In genomic region chr6:156828280-156828703, GRCh38 we compare ENCODE assay signal across 8 cellular contexts. TPM values are rescaled to one million over a fixed set of nuclear protein-coding genes. Genes with fewer than 3 reads are reported as not detected.
DNase-seq lines count a peak whose midpoint lies in the region; ATAC-seq and TF ChIP-seq lines count a peak whose summit lies in the region.

No MANE protein-coding gene starts in this region.

- H3K4me1 ChIP-seq in HCT116 (ENCODE audit: control insufficient read depth in 1 of 2, insufficient read depth in 2 of 2, low read length in 2 of 2) (peaks cover 19 to 32% of the 10 kb centered on the region in 2 experiments), hepatocyte (ENCODE audit: insufficient read depth) (no peaks in the 10 kb centered on the region)

- no TSS peak for BruUV-seq in HCT116 (replicated peaks; lab: Mats Ljungman, UMichigan)

- no peak overlapping the region for H2AFZ ChIP-seq in HCT116 (ENCODE audit: low read depth, low read length, poor library complexity, severe bottlenecking)
- H2AFZ ChIP-seq in hepatocyte: no peak overlapping the region

- intact Hi-C loops in HCT116 (cut with micrococcal nuclease): no loop called here

- POLR2A ChIA-PET in HCT116 (lab: Charles Lee): no interaction called here

- H3K27me3 ChIP-seq in HCT116 (ENCODE audit: insufficient read depth, low read length): no peaks in the 10 kb centered on the region
- no peaks in the 10 kb centered on the region for H3K27me3 ChIP-seq in hepatocyte

- WGBS in hepatocyte (ENCODE audit: low lambda C conversion rate, missing lambda C conversion rate): 73% methylated on average over 5 of the region's 5 CpGs

- CTCF ChIA-PET in HCT116 (lab: Charles Lee): no interaction called here

- H3K9me3 ChIP-seq in HCT116 (ENCODE audit: control insufficient read depth in 1 of 2, insufficient read depth in 1 of 2, low read depth in 1 of 2, low read length in 2 of 2): no peaks in the 10 kb centered on the region
- no peaks in the 10 kb centered on the region for H3K9me3 ChIP-seq in hepatocyte (ENCODE audit: low read depth)

- peak overlapping the region; percentile 77 for H3K4me2 ChIP-seq in HCT116 (ENCODE audit: low read length)
- H3K4me2 ChIP-seq in hepatocyte: no peak overlapping the region

- H3K36me3 ChIP-seq in HCT116 (ENCODE audit: control insufficient read depth in 1 of 2, insufficient read depth in 2 of 2, low read length in 2 of 2) (no peaks in the 10 kb centered on the region), hepatocyte (replicated peaks; ENCODE audit: insufficient read depth, low read depth) (no peaks in the 10 kb centered on the region)

- no peaks in the 10 kb centered on the region for H3K9me2 ChIP-seq in HCT116 (ENCODE audit: insufficient read depth)
- no peaks in the 10 kb centered on the region for H3K9me2 ChIP-seq in hepatocyte (replicated peaks; ENCODE audit: insufficient read depth)

- H3K4me3 ChIP-seq in AG10803 (ENCODE audit: low read length) (peak overlapping the region; percentile 33), HCT116 (replicated peaks in 1 of 2; ENCODE audit: low read depth in 1 of 2, low read length in 2 of 2) (peak overlapping the region in 1 of 2 experiments; percentile 14; a peak in 3 of 4 replicates), hepatocyte (no peak overlapping the region)

- peak overlapping the region; percentile 53 for H3K27ac ChIP-seq in HCT116 (ENCODE audit: low read depth, low read length)
- H3K27ac ChIP-seq in hepatocyte: peak overlapping the region; percentile 61

- peak overlapping the region; percentile 42; the same call in 1 of the 2 replicates for H3K9ac ChIP-seq in HCT116 (ENCODE audit: low read length)

- no peak for TF ChIP-seq CTCF in AG10803 (conservative IDR thresholded peaks at IDR 0.05; ENCODE audit: low read length)
- no peak for TF ChIP-seq CTCF in HCT116 (IDR thresholded peaks at IDR 0.05 in 2 of 3, conservative IDR thresholded peaks at IDR 0.05 in 1 of 3; ENCODE audit: borderline replicate concordance in 1 of 3, insufficient read depth in 1 of 3, low read depth in 2 of 3, low read length in 2 of 3)
- TF ChIP-seq CTCF in hepatocyte (IDR thresholded peaks at IDR 0.05; ENCODE audit: poor library complexity): no peak

- DNase-seq in AG10803 (ENCODE audit: low read depth) (peak; percentile 84), HCT116 (ENCODE audit: low read depth, low spot score) (peak; percentile 57), hepatocyte (ENCODE audit: low spot score) (peak; percentile 30), hippocampal formation (lab: John Stamatoyannopoulos, UW) (no peak), RPMI8226 (no peak), OCI-M2 (lab: John Stamatoyannopoulos, UW; ENCODE audit: unreplicated experiment) (no peak)
- peak; percentile 54 to 61 for DNase-seq in activated T-cell treated with anti-CD3 and anti-CD28 coated beads, Interleukin-2, amount 50 U/mL, for 48 hours

- peak; percentile 90 for ATAC-seq in HCT116
- no peak for ATAC-seq in GM19455 (IDR thresholded peaks at IDR 0.05; ENCODE audit: unreplicated experiment)

- TF ChIP-seq RAD21 in HCT116 (IDR thresholded peaks at IDR 0.05; ENCODE audit: low read depth): no peak

- RAD21 ChIA-PET in HCT116 (lab: Charles Lee; ENCODE audit: low non-redundant PET in 1 of 2, low total read pairs in 2 of 2, uncharacterized antibody in 2 of 2, unreplicated experiment in 2 of 2): interaction anchor here in 1 of 2 experiments (0.6 kb wide), 1 partner anchor 40 kb away, joined by 3 read pairs; no protein-coding TSS in a partner anchor

- TF ChIP-seq POLR2A in HCT116 (IDR thresholded peaks at IDR 0.05; ENCODE audit: borderline replicate concordance, extremely low read depth, insufficient read depth, insufficient read length): no peak

- peaks cover 64% of the 10 kb centered on the region for H3K79me2 ChIP-seq in HCT116 (ENCODE audit: insufficient read depth, low read length)
- H3K79me2 ChIP-seq in hepatocyte: peaks cover 100% of the 10 kb centered on the region

- H4K20me1 ChIP-seq in HCT116 (ENCODE audit: insufficient read depth): peaks cover 16% of the 10 kb centered on the region; the same call in 1 of the 2 replicates
- peaks cover 74% of the 10 kb centered on the region for H4K20me1 ChIP-seq in hepatocyte (ENCODE audit: insufficient read depth, poor library complexity, severe bottlenecking)

TF ChIP-seq in HCT116, 20 proteins besides CTCF, POLR2A, EP300 and RAD21:
- no peak for TF ChIP-seq SIN3A (IDR thresholded peaks at IDR 0.05; ENCODE audit: low read depth)
- peak; percentile 65 for TF ChIP-seq FOSL1 (IDR thresholded peaks at IDR 0.05; ENCODE audit: low read depth)
- no peak for TF ChIP-seq SRF (IDR thresholded peaks at IDR 0.05; ENCODE audit: low read depth)
- TF ChIP-seq ZBTB33 (IDR thresholded peaks at IDR 0.05; ENCODE audit: extremely low read depth, insufficient replicate concordance, low read length): no peak
- peak; percentile 35 for TF ChIP-seq MAX (IDR thresholded peaks at IDR 0.05)
- TF ChIP-seq SP1 (IDR thresholded peaks at IDR 0.05; ENCODE audit: low read depth): peak; percentile 67
- peak; percentile 72 for TF ChIP-seq JUND (IDR thresholded peaks at IDR 0.05)
- no peak for TF ChIP-seq EGR1 (IDR thresholded peaks at IDR 0.05; ENCODE audit: low read depth)
- TF ChIP-seq CBX3 (IDR thresholded peaks at IDR 0.05; ENCODE audit: low read depth): peak; percentile 50; the same call in 1 of the 2 replicates
- TF ChIP-seq POLR2AphosphoS5 (IDR thresholded peaks at IDR 0.05; ENCODE audit: low read depth, low read length): no peak

RNA-seq across cellular contexts. Expression of gene ARID1B, which starts 51.1 kb away (rescaled TPM):
- total RNA-seq in HCT116 (2021; ENCODE audit: unreplicated experiment) (35.6 TPM), hepatocyte (60.2 and 67.0 TPM in 2 replicates)
- 16.4 and 17.5 TPM in 2 replicates for polyA plus RNA-seq in HCT116 (2012)
- polyA plus RNA-seq in hepatocyte: 32.9 and 47.5 TPM in 2 replicates

Comparison
In these comparisons a context has a peak if more than half of its experiments do, and no peak if none do; other contexts are left out.
1. DNase-seq: peak in AG10803 (single experiment), HCT116 (single experiment), activated T-cell treated with anti-CD3 and anti-CD28 coated beads, Interleukin-2, amount 50 U/mL, for 48 hours (2 of 2) and hepatocyte (single experiment); none in hippocampal formation (0 of 2), RPMI8226 (single experiment) and OCI-M2 (single experiment).